ENCODE assay signal across 1 cellular context in the genomic region with DNA sequence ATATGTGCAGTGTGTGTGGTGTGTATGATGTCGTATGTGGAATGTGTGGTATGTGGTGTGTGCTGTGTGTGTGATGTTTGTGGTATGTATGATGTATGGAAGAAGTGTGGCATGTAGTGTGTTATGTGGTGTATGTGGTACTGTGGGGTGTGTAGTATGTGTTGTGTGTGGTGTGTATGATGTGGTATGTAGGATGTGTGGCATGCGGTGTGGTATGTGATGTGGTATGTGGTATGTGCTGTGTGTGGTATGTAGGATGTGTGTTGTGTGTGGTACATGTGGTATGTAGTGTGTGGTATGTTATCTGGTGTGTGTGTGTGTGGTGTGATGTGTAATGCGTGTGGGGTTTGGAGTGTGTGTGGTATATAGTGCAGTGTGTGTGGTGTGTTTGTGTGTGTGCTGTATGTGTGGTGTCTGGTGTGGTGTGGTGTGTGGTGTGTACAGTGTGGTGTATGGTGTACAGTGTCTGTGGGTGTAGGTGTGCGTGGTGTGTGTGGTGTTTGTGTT.
TF ChIP-seq lines count a peak whose summit lies in the region.

No MANE protein-coding gene starts in this region.

TF ChIP-seq in HepG2, 621 proteins besides CTCF, POLR2A, EP300 and RAD21 (continued from another document and continues in another):
- TF ChIP-seq, protein P1, sequence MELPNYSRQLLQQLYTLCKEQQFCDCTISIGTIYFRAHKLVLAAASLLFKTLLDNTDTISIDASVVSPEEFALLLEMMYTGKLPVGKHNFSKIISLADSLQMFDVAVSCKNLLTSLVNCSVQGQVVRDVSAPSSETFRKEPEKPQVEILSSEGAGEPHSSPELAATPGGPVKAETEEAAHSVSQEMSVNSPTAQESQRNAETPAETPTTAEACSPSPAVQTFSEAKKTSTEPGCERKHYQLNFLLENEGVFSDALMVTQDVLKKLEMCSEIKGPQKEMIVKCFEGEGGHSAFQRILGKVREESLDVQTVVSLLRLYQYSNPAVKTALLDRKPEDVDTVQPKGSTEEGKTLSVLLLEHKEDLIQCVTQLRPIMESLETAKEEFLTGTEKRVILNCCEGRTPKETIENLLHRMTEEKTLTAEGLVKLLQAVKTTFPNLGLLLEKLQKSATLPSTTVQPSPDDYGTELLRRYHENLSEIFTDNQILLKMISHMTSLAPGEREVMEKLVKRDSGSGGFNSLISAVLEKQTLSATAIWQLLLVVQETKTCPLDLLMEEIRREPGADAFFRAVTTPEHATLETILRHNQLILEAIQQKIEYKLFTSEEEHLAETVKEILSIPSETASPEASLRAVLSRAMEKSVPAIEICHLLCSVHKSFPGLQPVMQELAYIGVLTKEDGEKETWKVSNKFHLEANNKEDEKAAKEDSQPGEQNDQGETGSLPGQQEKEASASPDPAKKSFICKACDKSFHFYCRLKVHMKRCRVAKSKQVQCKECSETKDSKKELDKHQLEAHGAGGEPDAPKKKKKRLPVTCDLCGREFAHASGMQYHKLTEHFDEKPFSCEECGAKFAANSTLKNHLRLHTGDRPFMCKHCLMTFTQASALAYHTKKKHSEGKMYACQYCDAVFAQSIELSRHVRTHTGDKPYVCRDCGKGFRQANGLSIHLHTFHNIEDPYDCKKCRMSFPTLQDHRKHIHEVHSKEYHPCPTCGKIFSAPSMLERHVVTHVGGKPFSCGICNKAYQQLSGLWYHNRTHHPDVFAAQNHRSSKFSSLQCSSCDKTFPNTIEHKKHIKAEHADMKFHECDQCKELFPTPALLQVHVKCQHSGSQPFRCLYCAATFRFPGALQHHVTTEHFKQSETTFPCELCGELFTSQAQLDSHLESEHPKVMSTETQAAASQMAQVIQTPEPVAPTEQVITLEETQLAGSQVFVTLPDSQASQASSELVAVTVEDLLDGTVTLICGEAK (IDR thresholded peaks at IDR 0.05): 0 out of 2 replicates have a peak, but pooled peaks have one; percentile 18
- TF ChIP-seq, protein P1 (CRISPR knock-in tag; IDR thresholded peaks at IDR 0.05): no peak
- TF ChIP-seq SOX6 (IDR thresholded peaks at IDR 0.05) (peak; percentile 76; the same call in 1 of the 2 replicates), SOX6 (CRISPR knock-in tag; IDR thresholded peaks at IDR 0.05) (no peak), PITX1 (CRISPR knock-in tag; IDR thresholded peaks at IDR 0.05) (no peak), FOXO1 (CRISPR knock-in tag; IDR thresholded peaks at IDR 0.05) (no peak), ARNT (IDR thresholded peaks at IDR 0.05) (peak; percentile 81; the same call in 1 of the 2 replicates), SOX13 (IDR thresholded peaks at IDR 0.05) (no peak), SOX13 (CRISPR knock-in tag; conservative IDR thresholded peaks at IDR 0.05 in 1 of 2, IDR thresholded peaks at IDR 0.05 in 1 of 2) (no peak), SMC3 (IDR thresholded peaks at IDR 0.05; ENCODE audit: low read length) (no peak), KDM5B (CRISPR knock-in tag; IDR thresholded peaks at IDR 0.05; ENCODE audit: borderline replicate concordance) (no peak), ZNF17 (CRISPR knock-in tag; IDR thresholded peaks at IDR 0.05) (no peak), RXRA (CRISPR knock-in tag; IDR thresholded peaks at IDR 0.05) (no peak), NBN (conservative IDR thresholded peaks at IDR 0.05) (peak; percentile 81; the same call in 1 of the 2 replicates), ZNF160 (CRISPR knock-in tag; IDR thresholded peaks at IDR 0.05) (no peak), ZNF619 (CRISPR knock-in tag; IDR thresholded peaks at IDR 0.05) (no peak), JARID2 (CRISPR knock-in tag; IDR thresholded peaks at IDR 0.05; ENCODE audit: insufficient replicate concordance) (no peak), IKZF1 (IDR thresholded peaks at IDR 0.05) (peak; percentile 64; the same call in 1 of the 2 replicates), ZNF772 (CRISPR knock-in tag; IDR thresholded peaks at IDR 0.05) (no peak), NFRKB (IDR thresholded peaks at IDR 0.05) (peak; percentile 58; the same call in 1 of the 2 replicates), ZBTB1 (CRISPR knock-in tag; IDR thresholded peaks at IDR 0.05; ENCODE audit: borderline replicate concordance) (no peak), ZNF207 (IDR thresholded peaks at IDR 0.05; ENCODE audit: borderline replicate concordance) (peak; percentile 84), PLRG1 (conservative IDR thresholded peaks at IDR 0.05) (peak; percentile 93), ZNF547 (CRISPR knock-in tag; IDR thresholded peaks at IDR 0.05) (no peak), RAD51 (IDR thresholded peaks at IDR 0.05; ENCODE audit: borderline replicate concordance) (peak; percentile 40), LCORL (IDR thresholded peaks at IDR 0.05) (peak; percentile 63), LCORL (CRISPR knock-in tag; IDR thresholded peaks at IDR 0.05) (no peak), FOXP1 (IDR thresholded peaks at IDR 0.05) (peak; percentile 47), FOXP1 (CRISPR knock-in tag; IDR thresholded peaks at IDR 0.05) (no peak), NONO (IDR thresholded peaks at IDR 0.05) (peak; percentile 16; the same call in 1 of the 2 replicates), NONO (CRISPR knock-in tag; conservative IDR thresholded peaks at IDR 0.05) (no peak), PHB2 (IDR thresholded peaks at IDR 0.05; ENCODE audit: partially characterized antibody) (peak; percentile 71), ZSCAN30 (CRISPR knock-in tag; IDR thresholded peaks at IDR 0.05) (no peak), ATF7 (IDR thresholded peaks at IDR 0.05) (peak; percentile 50), ATF7 (CRISPR knock-in tag; IDR thresholded peaks at IDR 0.05) (no peak), ARNT2 (CRISPR knock-in tag; IDR thresholded peaks at IDR 0.05; ENCODE audit: low read depth) (no peak), ZNF282 (IDR thresholded peaks at IDR 0.05; ENCODE audit: partially characterized antibody) (peak; percentile 94)
- TF ChIP-seq, protein P2, sequence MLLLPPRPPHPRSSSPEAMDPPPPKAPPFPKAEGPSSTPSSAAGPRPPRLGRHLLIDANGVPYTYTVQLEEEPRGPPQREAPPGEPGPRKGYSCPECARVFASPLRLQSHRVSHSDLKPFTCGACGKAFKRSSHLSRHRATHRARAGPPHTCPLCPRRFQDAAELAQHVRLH (CRISPR knock-in tag; IDR thresholded peaks at IDR 0.05; ENCODE audit: borderline replicate concordance, low read depth): no peak
- TF ChIP-seq, protein P3, sequence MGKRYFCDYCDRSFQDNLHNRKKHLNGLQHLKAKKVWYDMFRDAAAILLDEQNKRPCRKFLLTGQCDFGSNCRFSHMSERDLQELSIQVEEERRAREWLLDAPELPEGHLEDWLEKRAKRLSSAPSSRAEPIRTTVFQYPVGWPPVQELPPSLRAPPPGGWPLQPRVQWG (CRISPR knock-in tag; IDR thresholded peaks at IDR 0.05; ENCODE audit: borderline replicate concordance, low read depth): no peak
- TF ChIP-seq, protein P4, sequence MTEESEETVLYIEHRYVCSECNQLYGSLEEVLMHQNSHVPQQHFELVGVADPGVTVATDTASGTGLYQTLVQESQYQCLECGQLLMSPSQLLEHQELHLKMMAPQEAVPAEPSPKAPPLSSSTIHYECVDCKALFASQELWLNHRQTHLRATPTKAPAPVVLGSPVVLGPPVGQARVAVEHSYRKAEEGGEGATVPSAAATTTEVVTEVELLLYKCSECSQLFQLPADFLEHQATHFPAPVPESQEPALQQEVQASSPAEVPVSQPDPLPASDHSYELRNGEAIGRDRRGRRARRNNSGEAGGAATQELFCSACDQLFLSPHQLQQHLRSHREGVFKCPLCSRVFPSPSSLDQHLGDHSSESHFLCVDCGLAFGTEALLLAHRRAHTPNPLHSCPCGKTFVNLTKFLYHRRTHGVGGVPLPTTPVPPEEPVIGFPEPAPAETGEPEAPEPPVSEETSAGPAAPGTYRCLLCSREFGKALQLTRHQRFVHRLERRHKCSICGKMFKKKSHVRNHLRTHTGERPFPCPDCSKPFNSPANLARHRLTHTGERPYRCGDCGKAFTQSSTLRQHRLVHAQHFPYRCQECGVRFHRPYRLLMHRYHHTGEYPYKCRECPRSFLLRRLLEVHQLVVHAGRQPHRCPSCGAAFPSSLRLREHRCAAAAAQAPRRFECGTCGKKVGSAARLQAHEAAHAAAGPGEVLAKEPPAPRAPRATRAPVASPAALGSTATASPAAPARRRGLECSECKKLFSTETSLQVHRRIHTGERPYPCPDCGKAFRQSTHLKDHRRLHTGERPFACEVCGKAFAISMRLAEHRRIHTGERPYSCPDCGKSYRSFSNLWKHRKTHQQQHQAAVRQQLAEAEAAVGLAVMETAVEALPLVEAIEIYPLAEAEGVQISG (CRISPR knock-in tag; IDR thresholded peaks at IDR 0.05): no peak
- TF ChIP-seq, protein P5, sequence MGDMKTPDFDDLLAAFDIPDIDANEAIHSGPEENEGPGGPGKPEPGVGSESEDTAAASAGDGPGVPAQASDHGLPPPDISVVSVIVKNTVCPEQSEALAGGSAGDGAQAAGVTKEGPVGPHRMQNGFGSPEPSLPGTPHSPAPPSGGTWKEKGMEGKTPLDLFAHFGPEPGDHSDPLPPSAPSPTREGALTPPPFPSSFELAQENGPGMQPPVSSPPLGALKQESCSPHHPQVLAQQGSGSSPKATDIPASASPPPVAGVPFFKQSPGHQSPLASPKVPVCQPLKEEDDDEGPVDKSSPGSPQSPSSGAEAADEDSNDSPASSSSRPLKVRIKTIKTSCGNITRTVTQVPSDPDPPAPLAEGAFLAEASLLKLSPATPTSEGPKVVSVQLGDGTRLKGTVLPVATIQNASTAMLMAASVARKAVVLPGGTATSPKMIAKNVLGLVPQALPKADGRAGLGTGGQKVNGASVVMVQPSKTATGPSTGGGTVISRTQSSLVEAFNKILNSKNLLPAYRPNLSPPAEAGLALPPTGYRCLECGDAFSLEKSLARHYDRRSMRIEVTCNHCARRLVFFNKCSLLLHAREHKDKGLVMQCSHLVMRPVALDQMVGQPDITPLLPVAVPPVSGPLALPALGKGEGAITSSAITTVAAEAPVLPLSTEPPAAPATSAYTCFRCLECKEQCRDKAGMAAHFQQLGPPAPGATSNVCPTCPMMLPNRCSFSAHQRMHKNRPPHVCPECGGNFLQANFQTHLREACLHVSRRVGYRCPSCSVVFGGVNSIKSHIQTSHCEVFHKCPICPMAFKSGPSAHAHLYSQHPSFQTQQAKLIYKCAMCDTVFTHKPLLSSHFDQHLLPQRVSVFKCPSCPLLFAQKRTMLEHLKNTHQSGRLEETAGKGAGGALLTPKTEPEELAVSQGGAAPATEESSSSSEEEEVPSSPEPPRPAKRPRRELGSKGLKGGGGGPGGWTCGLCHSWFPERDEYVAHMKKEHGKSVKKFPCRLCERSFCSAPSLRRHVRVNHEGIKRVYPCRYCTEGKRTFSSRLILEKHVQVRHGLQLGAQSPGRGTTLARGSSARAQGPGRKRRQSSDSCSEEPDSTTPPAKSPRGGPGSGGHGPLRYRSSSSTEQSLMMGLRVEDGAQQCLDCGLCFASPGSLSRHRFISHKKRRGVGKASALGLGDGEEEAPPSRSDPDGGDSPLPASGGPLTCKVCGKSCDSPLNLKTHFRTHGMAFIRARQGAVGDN (CRISPR knock-in tag; IDR thresholded peaks at IDR 0.05): no peak
- TF ChIP-seq, protein P6, sequence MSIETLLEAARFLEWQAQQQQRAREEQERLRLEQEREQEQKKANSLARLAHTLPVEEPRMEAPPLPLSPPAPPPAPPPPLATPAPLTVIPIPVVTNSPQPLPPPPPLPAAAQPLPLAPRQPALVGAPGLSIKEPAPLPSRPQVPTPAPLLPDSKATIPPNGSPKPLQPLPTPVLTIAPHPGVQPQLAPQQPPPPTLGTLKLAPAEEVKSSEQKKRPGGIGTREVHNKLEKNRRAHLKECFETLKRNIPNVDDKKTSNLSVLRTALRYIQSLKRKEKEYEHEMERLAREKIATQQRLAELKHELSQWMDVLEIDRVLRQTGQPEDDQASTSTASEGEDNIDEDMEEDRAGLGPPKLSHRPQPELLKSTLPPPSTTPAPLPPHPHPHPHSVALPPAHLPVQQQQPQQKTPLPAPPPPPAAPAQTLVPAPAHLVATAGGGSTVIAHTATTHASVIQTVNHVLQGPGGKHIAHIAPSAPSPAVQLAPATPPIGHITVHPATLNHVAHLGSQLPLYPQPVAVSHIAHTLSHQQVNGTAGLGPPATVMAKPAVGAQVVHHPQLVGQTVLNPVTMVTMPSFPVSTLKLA (IDR thresholded peaks at IDR 0.05): peak; percentile 45
- TF ChIP-seq, protein P7, sequence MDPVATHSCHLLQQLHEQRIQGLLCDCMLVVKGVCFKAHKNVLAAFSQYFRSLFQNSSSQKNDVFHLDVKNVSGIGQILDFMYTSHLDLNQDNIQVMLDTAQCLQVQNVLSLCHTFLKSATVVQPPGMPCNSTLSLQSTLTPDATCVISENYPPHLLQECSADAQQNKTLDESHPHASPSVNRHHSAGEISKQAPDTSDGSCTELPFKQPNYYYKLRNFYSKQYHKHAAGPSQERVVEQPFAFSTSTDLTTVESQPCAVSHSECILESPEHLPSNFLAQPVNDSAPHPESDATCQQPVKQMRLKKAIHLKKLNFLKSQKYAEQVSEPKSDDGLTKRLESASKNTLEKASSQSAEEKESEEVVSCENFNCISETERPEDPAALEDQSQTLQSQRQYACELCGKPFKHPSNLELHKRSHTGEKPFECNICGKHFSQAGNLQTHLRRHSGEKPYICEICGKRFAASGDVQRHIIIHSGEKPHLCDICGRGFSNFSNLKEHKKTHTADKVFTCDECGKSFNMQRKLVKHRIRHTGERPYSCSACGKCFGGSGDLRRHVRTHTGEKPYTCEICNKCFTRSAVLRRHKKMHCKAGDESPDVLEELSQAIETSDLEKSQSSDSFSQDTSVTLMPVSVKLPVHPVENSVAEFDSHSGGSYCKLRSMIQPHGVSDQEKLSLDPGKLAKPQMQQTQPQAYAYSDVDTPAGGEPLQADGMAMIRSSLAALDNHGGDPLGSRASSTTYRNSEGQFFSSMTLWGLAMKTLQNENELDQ (CRISPR knock-in tag; IDR thresholded peaks at IDR 0.05; ENCODE audit: borderline replicate concordance): no peak
